In genomic region chr19:54209748-54210494, GRCh38 we compare ENCODE assay signal across 8 cellular contexts. TPM values are rescaled to one million over a fixed set of nuclear protein-coding genes. Genes with fewer than 3 reads are reported as not detected.
DNase-seq lines count a peak whose midpoint lies in the region; ATAC-seq and TF ChIP-seq lines count a peak whose summit lies in the region.

No MANE protein-coding gene starts in this region.

- peaks cover 22% of the 10 kb centered on the region for H3K79me2 ChIP-seq in ACC112 (ENCODE audit: control insufficient read depth, insufficient read depth, low read length, unreplicated experiment)

- TF ChIP-seq POLR2A in gastroesophageal sphincter (IDR thresholded peaks at IDR 0.05) = no peak

- H3K9me3 ChIP-seq in gastroesophageal sphincter = no peaks in the 10 kb centered on the region

- H3K36me3 ChIP-seq in ACC112 (ENCODE audit: insufficient read depth, low read length) = peaks cover 11% of the 10 kb centered on the region
- peaks cover 0 to 35% of the 10 kb centered on the region in 2 donors for H3K36me3 ChIP-seq in gastroesophageal sphincter

- H3K4me1 Mint-ChIP-seq in activated naive CD4-positive, alpha-beta T cell treated with anti-CD3 and anti-CD28 coated beads, Interleukin-2, amount 50 U/mL, for 24 hours = peaks cover 63% of the 10 kb centered on the region

- no peak overlapping the region for H3K4me3 ChIP-seq in ACC112 (ENCODE audit: low read depth, low read length)
- H3K4me3 ChIP-seq in gastroesophageal sphincter = no peak overlapping the region

- no peak overlapping the region for H2AFZ ChIP-seq in ACC112 (ENCODE audit: low read length, unreplicated experiment)

- H3K27me3 Mint-ChIP-seq in activated naive CD4-positive, alpha-beta T cell treated with anti-CD3 and anti-CD28 coated beads, Interleukin-2, amount 50 U/mL, for 24 hours = no peaks in the 10 kb centered on the region

- peak overlapping the region; percentile 8 for H3K27ac Mint-ChIP-seq in activated naive CD4-positive, alpha-beta T cell treated with anti-CD3 and anti-CD28 coated beads, Interleukin-2, amount 50 U/mL, for 24 hours

- H3K27ac ChIP-seq in ACC112 (ENCODE audit: low read depth, low read length) (peak overlapping the region; percentile 84), gastroesophageal sphincter (peak overlapping the region in 3 of 4 donors; percentile 68 to 90 (median 82))

- DNase-seq in H4 (ENCODE audit: low spot score) (peak; percentile 100), NCI-H345 treated with DMSO at 0.1 percent for 48 hours (lab: John Stamatoyannopoulos, UW; ENCODE audit: unreplicated experiment) (peak; percentile 26), nucleus accumbens (lab: John Stamatoyannopoulos, UW) (peak in 45 of 56 donors; percentile 9 to 81 (median 60)), retina (no peak)

- no peaks in the 10 kb centered on the region for H3K27me3 ChIP-seq in ACC112 (ENCODE audit: insufficient read depth, low read length)
- H3K27me3 ChIP-seq in gastroesophageal sphincter = no peaks in the 10 kb centered on the region

- peak; percentile 84 for ATAC-seq in gastroesophageal sphincter
- ATAC-seq in GM21447 (IDR thresholded peaks at IDR 0.05; ENCODE audit: unreplicated experiment) = no peak

- no peak for TF ChIP-seq CTCF in gastroesophageal sphincter (IDR thresholded peaks at IDR 0.05)

- peaks cover 31% of the 10 kb centered on the region for H3K4me1 ChIP-seq in ACC112 (ENCODE audit: control insufficient read depth, insufficient read depth, low read length, unreplicated experiment)
- peaks cover 0 to 59% (median 25%) of the 10 kb centered on the region in 3 donors for H3K4me1 ChIP-seq in gastroesophageal sphincter

- peak overlapping the region; percentile 30 for H3K4me3 Mint-ChIP-seq in activated naive CD4-positive, alpha-beta T cell treated with anti-CD3 and anti-CD28 coated beads, Interleukin-2, amount 50 U/mL, for 24 hours

- peaks cover 22% of the 10 kb centered on the region for H3K36me3 Mint-ChIP-seq in activated naive CD4-positive, alpha-beta T cell treated with anti-CD3 and anti-CD28 coated beads, Interleukin-2, amount 50 U/mL, for 24 hours

- H3K9me3 Mint-ChIP-seq in activated naive CD4-positive, alpha-beta T cell treated with anti-CD3 and anti-CD28 coated beads, Interleukin-2, amount 50 U/mL, for 24 hours = no peaks in the 10 kb centered on the region

- TF ChIP-seq EP300 in gastroesophageal sphincter (IDR thresholded peaks at IDR 0.05) = no peak

- WGBS in gastroesophageal sphincter (ENCODE audit: low coverage in 1 of 2), 2 donors = 28 to 44% methylated on average over 3 to 7 of the region's 11 CpGs

RNA-seq across cellular contexts. Expression of gene RPS9, which starts 9.3 kb away (rescaled TPM):
- 2,262 and 2,532 TPM in 2 replicates for total RNA-seq in H4 (2014; rRNA removed; shearing (Covaris generic))
- total RNA-seq in gastroesophageal sphincter = 1,000 to 10,000 TPM; 1,142 to 2,786 (median 1,584) TPM

RNA-seq across cellular contexts. Expression of gene LILRB3, which starts 12.9 kb away (rescaled TPM):
- not detected in 2 replicates for total RNA-seq in H4 (2014; rRNA removed; shearing (Covaris generic))
- 10 to 100 TPM in 3 of 4 donors, 1 to 10 TPM in 1; 6.8 to 29.9 (median 21.3) TPM for total RNA-seq in gastroesophageal sphincter

RNA-seq across cellular contexts. Expression of gene TSEN34, which starts 18.8 kb away (rescaled TPM):
- total RNA-seq in H4 (2014; rRNA removed; shearing (Covaris generic)) = 166 and 167 TPM in 2 replicates
- total RNA-seq in gastroesophageal sphincter = 10 to 100 TPM; 57.4 to 73.2 (median 69.8) TPM

RNA-seq across cellular contexts. Expression of gene MBOAT7, which starts 20.5 kb away (rescaled TPM):
- 88.1 and 139 TPM in 2 replicates for total RNA-seq in H4 (2014; rRNA removed; shearing (Covaris generic))
- 10 to 100 TPM; 28.4 to 64.3 (median 36.5) TPM for total RNA-seq in gastroesophageal sphincter

RNA-seq across cellular contexts. Expression of gene LILRA6, which starts 32.7 kb away (rescaled TPM):
- total RNA-seq in H4 (2014; rRNA removed; shearing (Covaris generic)) = not detected in 2 replicates
- 1 to 10 TPM in 3 of 4 donors, under 1 TPM in 1; 0.31 to 4.2 (median 2.2) TPM for total RNA-seq in gastroesophageal sphincter
